In the genomic region with DNA sequence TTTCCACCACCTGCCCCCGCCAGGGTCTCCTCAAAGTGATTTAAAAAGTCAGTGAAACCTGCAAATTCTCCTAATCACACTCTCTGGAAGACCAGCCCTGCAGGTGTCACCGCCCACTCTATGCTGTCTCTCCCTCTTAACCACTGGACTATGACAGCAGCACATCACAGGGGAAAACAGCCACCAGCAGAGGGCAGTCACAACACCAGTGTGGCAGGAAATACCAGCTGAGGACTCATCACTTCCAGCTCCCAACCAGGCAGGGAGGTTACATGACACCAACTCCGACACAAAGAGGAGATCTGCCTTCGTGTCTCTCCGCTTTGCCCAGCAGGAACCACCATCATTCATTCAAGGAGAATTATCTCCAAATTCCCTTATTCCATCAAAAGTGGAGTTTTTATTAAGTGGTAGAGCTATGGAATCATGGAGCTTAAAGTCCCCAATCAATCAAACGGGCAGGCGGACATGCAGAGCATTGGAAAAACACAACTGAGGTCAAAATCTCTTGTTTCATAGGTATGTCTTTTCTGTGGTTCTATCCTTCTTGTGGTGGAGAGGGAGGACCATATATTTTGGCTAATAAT, we compare ENCODE assay signal across 8 cellular contexts.
DNase-seq lines count a peak whose midpoint lies in the region; ATAC-seq and TF ChIP-seq lines count a peak whose summit lies in the region.

No MANE protein-coding gene starts in this region.

- H3K4me3 ChIP-seq in CD8-positive, alpha-beta T cell (ENCODE audit: low read depth, low read length) = no peak overlapping the region
- H3K4me3 ChIP-seq in Jurkat, Clone E6-1 (ENCODE audit: low read length) = no peak overlapping the region
- H3K4me3 ChIP-seq in ovary (no peak overlapping the region), tibial artery (no peak overlapping the region)

- WGBS in ovary, 3 donors = 90 to 93% (median 92%) methylated on average over 7 of the region's 7 CpGs

- no peak overlapping the region for H3K27ac Mint-ChIP-seq in CD8-positive, alpha-beta T cell
- no peak overlapping the region for H3K27ac Mint-ChIP-seq in activated T-helper 2 cell treated with anti-CD3 and anti-CD28 coated beads, Interferon-gamma antibody, Interleukin-2, Interleukin-4, amounts not matched to agents 10 μg/mL and 5 μg/mL and 100 μg/mL, durations not matched to agents 14 hours and 24 hours and 36 hours

- H3K9me3 ChIP-seq in CD8-positive, alpha-beta T cell (ENCODE audit: low read length) = no peaks in the 10 kb centered on the region
- H3K9me3 ChIP-seq in ovary (no peaks in the 10 kb centered on the region), tibial artery (no peaks in the 10 kb centered on the region)

- H3K36me3 Mint-ChIP-seq in CD8-positive, alpha-beta T cell = no peaks in the 10 kb centered on the region
- no peaks in the 10 kb centered on the region for H3K36me3 Mint-ChIP-seq in activated T-helper 2 cell treated with anti-CD3 and anti-CD28 coated beads, Interferon-gamma antibody, Interleukin-2, Interleukin-4, amounts not matched to agents 10 μg/mL and 5 μg/mL and 100 μg/mL, durations not matched to agents 14 hours and 24 hours and 36 hours (ENCODE audit: low read depth)

- CTCF ChIA-PET in CD8-positive, alpha-beta T cell (lab: Charles Lee) = interaction anchor here (0.6 to 2.9 kb wide), 13 partner anchors 8 to 71 kb away, joined by 3 to 15 read pairs (median 3); no protein-coding TSS in a partner anchor

- TF ChIP-seq EP300 in ovary (IDR thresholded peaks at IDR 0.05) = no peak

- peak; percentile 36 for ATAC-seq in CD8-positive, alpha-beta T cell
- ATAC-seq in GM21526 (IDR thresholded peaks at IDR 0.05; ENCODE audit: low FRiP score, unreplicated experiment) = peak; percentile 57

- TF ChIP-seq CTCF in CD8-positive, alpha-beta T cell (IDR thresholded peaks at IDR 0.05) = peak; percentile 51
- TF ChIP-seq CTCF in ovary (IDR thresholded peaks at IDR 0.05) = peak in 1 of 3 donors; percentile 24
- peak; percentile 55 to 66 for TF ChIP-seq CTCF in tibial artery (IDR thresholded peaks at IDR 0.05)

- H3K36me3 ChIP-seq in CD8-positive, alpha-beta T cell (ENCODE audit: insufficient read depth, low read length) = no peaks in the 10 kb centered on the region
- H3K36me3 ChIP-seq in ovary (no peaks in the 10 kb centered on the region), tibial artery (peaks cover 0 to 6% (median 0%) of the 10 kb centered on the region in 3 donors)

- DNase-seq in CD8-positive, alpha-beta T cell = peak; percentile 19 to 70 (median 50)
- DNase-seq in Jurkat, Clone E6-1 (ENCODE audit: low read depth, low spot score) = peak; percentile 76
- peak; percentile 83 for DNase-seq in RKO (ENCODE audit: low spot score)
- peak; percentile 61 for DNase-seq in activated T-helper 2 cell treated with anti-CD3 and anti-CD28 coated beads, Interferon-gamma antibody, Interleukin-2, Interleukin-4, amounts not matched to agents 10 μg/mL and 5 μg/mL and 100 μg/mL, durations not matched to agents 14 hours and 24 hours and 36 hours (ENCODE audit: low spot score)
- DNase-seq in germinal center (ENCODE audit: low spot score) = peak; percentile 70
- peak; percentile 23 to 71 (median 62) for DNase-seq in ovary
- DNase-seq in tibial artery = peak; percentile 82 to 84

- intact Hi-C loops in CD8-positive, alpha-beta T cell (cut with DNase I, micrococcal nuclease) = loop anchor here in 1 of 2 experiments (5.0 kb wide), 1 partner anchor 689 kb away; no protein-coding TSS in a partner anchor
- intact Hi-C loops in activated T-helper 2 cell treated with anti-CD3 and anti-CD28 coated beads, Interferon-gamma antibody, Interleukin-2, Interleukin-4, amounts not matched to agents 10 μg/mL and 5 μg/mL and 100 μg/mL, durations not matched to agents 14 hours and 24 hours and 36 hours (cut with micrococcal nuclease) = loop anchor here (1.0 to 5.0 kb wide), 4 partner anchors 18 to 519 kb away; no protein-coding TSS in a partner anchor
- intact Hi-C loops in ovary (cut with DNase I) = no loop called here
- intact Hi-C loops in tibial artery (cut with DNase I; ENCODE audit: low total_unique reads) = no loop called here

- no peaks in the 10 kb centered on the region for H3K4me1 ChIP-seq in CD8-positive, alpha-beta T cell (ENCODE audit: insufficient read depth, low read length)
- H3K4me1 ChIP-seq in ovary (ENCODE audit: insufficient read depth) (peaks cover 11% of the 10 kb centered on the region), tibial artery (peaks cover 0 to 60% (median 26%) of the 10 kb centered on the region in 4 donors)

- no peak overlapping the region for H3K27ac ChIP-seq in CD8-positive, alpha-beta T cell (ENCODE audit: low read depth, low read length)
- H3K27ac ChIP-seq in ovary = no peak overlapping the region
- H3K27ac ChIP-seq in tibial artery = no peak overlapping the region

- no peaks in the 10 kb centered on the region for H3K9me3 Mint-ChIP-seq in CD8-positive, alpha-beta T cell
- H3K9me3 Mint-ChIP-seq in activated T-helper 2 cell treated with anti-CD3 and anti-CD28 coated beads, Interferon-gamma antibody, Interleukin-2, Interleukin-4, amounts not matched to agents 10 μg/mL and 5 μg/mL and 100 μg/mL, durations not matched to agents 14 hours and 24 hours and 36 hours = no peaks in the 10 kb centered on the region

- TF ChIP-seq POLR2A in ovary (IDR thresholded peaks at IDR 0.05) = no peak

- H3K27me3 ChIP-seq in CD8-positive, alpha-beta T cell (ENCODE audit: insufficient read depth, low read length) = no peaks in the 10 kb centered on the region
- no peaks in the 10 kb centered on the region for H3K27me3 ChIP-seq in ovary
- H3K27me3 ChIP-seq in tibial artery = no peaks in the 10 kb centered on the region

- peaks cover 3% of the 10 kb centered on the region for H3K4me1 Mint-ChIP-seq in CD8-positive, alpha-beta T cell (ENCODE audit: low read depth)
- H3K4me1 Mint-ChIP-seq in activated T-helper 2 cell treated with anti-CD3 and anti-CD28 coated beads, Interferon-gamma antibody, Interleukin-2, Interleukin-4, amounts not matched to agents 10 μg/mL and 5 μg/mL and 100 μg/mL, durations not matched to agents 14 hours and 24 hours and 36 hours (ENCODE audit: low read depth) = peaks cover 8% of the 10 kb centered on the region

- no peak overlapping the region for H3K4me3 Mint-ChIP-seq in CD8-positive, alpha-beta T cell
- no peak overlapping the region for H3K4me3 Mint-ChIP-seq in activated T-helper 2 cell treated with anti-CD3 and anti-CD28 coated beads, Interferon-gamma antibody, Interleukin-2, Interleukin-4, amounts not matched to agents 10 μg/mL and 5 μg/mL and 100 μg/mL, durations not matched to agents 14 hours and 24 hours and 36 hours (ENCODE audit: low read depth)

- POLR2A ChIA-PET in CD8-positive, alpha-beta T cell (lab: Charles Lee) = no interaction called here

- H3K27me3 Mint-ChIP-seq in CD8-positive, alpha-beta T cell (ENCODE audit: low read depth) = peaks cover 14% of the 10 kb centered on the region
- peaks cover 9% of the 10 kb centered on the region for H3K27me3 Mint-ChIP-seq in activated T-helper 2 cell treated with anti-CD3 and anti-CD28 coated beads, Interferon-gamma antibody, Interleukin-2, Interleukin-4, amounts not matched to agents 10 μg/mL and 5 μg/mL and 100 μg/mL, durations not matched to agents 14 hours and 24 hours and 36 hours (ENCODE audit: low read depth)
